9 cellular contexts compared by ENCODE assay signal in the genomic region with DNA sequence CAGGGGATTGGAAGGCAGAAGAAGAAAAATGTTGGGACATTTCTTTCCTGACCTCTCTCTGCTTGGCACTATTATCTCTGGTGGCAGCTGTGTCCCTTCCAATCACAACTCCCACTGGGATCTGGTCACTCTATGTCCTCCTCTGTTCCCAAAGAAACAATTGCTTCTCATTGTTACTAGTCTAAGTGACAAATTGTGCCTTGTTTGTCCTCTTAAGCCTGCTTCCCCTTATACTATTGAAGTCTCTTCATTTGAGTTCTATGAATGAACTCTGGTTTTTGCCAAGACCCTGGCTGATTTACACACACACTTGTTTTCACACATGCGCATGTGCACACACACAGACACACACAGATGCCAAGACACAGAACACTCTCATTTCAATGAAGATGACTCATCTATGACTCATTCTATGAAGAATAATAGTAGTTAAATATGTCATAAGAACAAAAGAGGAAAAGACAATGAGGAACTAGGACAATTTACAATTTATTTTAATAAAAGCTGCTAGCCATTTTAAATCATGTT.
DNase-seq lines count a peak whose midpoint lies in the region; ATAC-seq and TF ChIP-seq lines count a peak whose summit lies in the region.
"Had no signal": no experiment of that assay in that cellular context is flagged by ENCODE, and none has a peak within 500 bp of the region (broad histone marks: within the 10 kb centered on the region; RNA-seq: fewer than 3 reads in every experiment).

No MANE protein-coding gene starts in this region.

- no peaks in the 10 kb centered on the region for H3K27me3 ChIP-seq in dorsolateral prefrontal cortex
- no peaks in the 10 kb centered on the region for H3K27me3 ChIP-seq in CD8-positive, alpha-beta memory T cell (ENCODE audit: insufficient read depth, low read length, poor library complexity, severe bottlenecking)

- no peaks in the 10 kb centered on the region for H3K9me3 Mint-ChIP-seq in activated CD4-positive, alpha-beta T cell treated with anti-CD3 and anti-CD28 coated beads for 36 hours (ENCODE audit: low read depth)
- no peaks in the 10 kb centered on the region for H3K9me3 Mint-ChIP-seq in activated CD4-positive, alpha-beta T cell treated with anti-CD3 and anti-CD28 coated beads, Interleukin-2, amount 10 ng/mL, durations not matched to agents 24 days and 14 days
- H3K9me3 Mint-ChIP-seq in CD8-positive, alpha-beta memory T cell, result no peaks in the 10 kb centered on the region

- H3K27ac ChIP-seq in dorsolateral prefrontal cortex, result peak overlapping the region in 58 of 59 donors; percentile 54 to 95 (median 84)
- no peak overlapping the region for H3K27ac ChIP-seq in CD8-positive, alpha-beta memory T cell (ENCODE audit: low read depth, low read length)

- no peaks in the 10 kb centered on the region for H3K36me3 Mint-ChIP-seq in activated CD4-positive, alpha-beta T cell treated with anti-CD3 and anti-CD28 coated beads for 36 hours (ENCODE audit: low read depth)
- no peaks in the 10 kb centered on the region for H3K36me3 Mint-ChIP-seq in activated CD4-positive, alpha-beta T cell treated with anti-CD3 and anti-CD28 coated beads, Interleukin-2, amount 10 ng/mL, durations not matched to agents 24 days and 14 days (ENCODE audit: low read depth)
- H3K36me3 Mint-ChIP-seq in CD8-positive, alpha-beta memory T cell, result no peaks in the 10 kb centered on the region
- H3K36me3 Mint-ChIP-seq: memory B cell had no signal

- H3K4me3 Mint-ChIP-seq in activated CD4-positive, alpha-beta T cell treated with anti-CD3 and anti-CD28 coated beads for 36 hours, result no peak overlapping the region
- no peak overlapping the region for H3K4me3 Mint-ChIP-seq in activated CD4-positive, alpha-beta T cell treated with anti-CD3 and anti-CD28 coated beads, Interleukin-2, amount 10 ng/mL, durations not matched to agents 24 days and 14 days
- H3K4me3 Mint-ChIP-seq in CD8-positive, alpha-beta memory T cell, result no peak overlapping the region
- H3K4me3 Mint-ChIP-seq: memory B cell had no signal

- peaks cover 2% of the 10 kb centered on the region for H3K4me1 Mint-ChIP-seq in activated CD4-positive, alpha-beta T cell treated with anti-CD3 and anti-CD28 coated beads for 36 hours
- H3K4me1 Mint-ChIP-seq in activated CD4-positive, alpha-beta T cell treated with anti-CD3 and anti-CD28 coated beads, Interleukin-2, amount 10 ng/mL, durations not matched to agents 24 days and 14 days, result no peaks in the 10 kb centered on the region
- no peaks in the 10 kb centered on the region for H3K4me1 Mint-ChIP-seq in CD8-positive, alpha-beta memory T cell
- H3K4me1 Mint-ChIP-seq: memory B cell had no signal

- CTCF ChIA-PET in activated CD4-positive, alpha-beta T cell treated with anti-CD3 and anti-CD28 coated beads for 36 hours (lab: Charles Lee), result interaction anchor here (1.1 to 1.5 kb wide), 2 partner anchors 21 to 251 kb away, joined by 3 read pairs; no protein-coding TSS in a partner anchor
- CTCF ChIA-PET in CD8-positive, alpha-beta memory T cell (lab: Charles Lee), result no interaction called here

- H3K36me3 ChIP-seq in CD8-positive, alpha-beta memory T cell (ENCODE audit: insufficient read depth, low read length), result no peaks in the 10 kb centered on the region

- H3K9me3 ChIP-seq in CD8-positive, alpha-beta memory T cell (ENCODE audit: low read length), result no peaks in the 10 kb centered on the region

- intact Hi-C loops in activated CD4-positive, alpha-beta T cell treated with anti-CD3 and anti-CD28 coated beads for 36 hours (cut with DNase I, micrococcal nuclease), result no loop called here
- intact Hi-C loops in activated CD4-positive, alpha-beta T cell treated with anti-CD3 and anti-CD28 coated beads, Interleukin-2, amount 10 ng/mL, durations not matched to agents 24 days and 14 days (cut with micrococcal nuclease), result no loop called here
- intact Hi-C loops in dorsolateral prefrontal cortex (cut with DNase I), result loop anchor here in 1 of 2 donors (5.0 kb wide), 2 partner anchors 129 to 194 kb away; no protein-coding TSS in a partner anchor
- intact Hi-C loops in sciatic nerve (cut with DNase I), result no loop called here

- no peak overlapping the region for H3K27ac Mint-ChIP-seq in activated CD4-positive, alpha-beta T cell treated with anti-CD3 and anti-CD28 coated beads for 36 hours
- H3K27ac Mint-ChIP-seq in activated CD4-positive, alpha-beta T cell treated with anti-CD3 and anti-CD28 coated beads, Interleukin-2, amount 10 ng/mL, durations not matched to agents 24 days and 14 days, result no peak overlapping the region
- H3K27ac Mint-ChIP-seq in CD8-positive, alpha-beta memory T cell, result no peak overlapping the region
- H3K27ac Mint-ChIP-seq: memory B cell had no signal

- H3K4me3 ChIP-seq in dorsolateral prefrontal cortex, result peak overlapping the region in 1 of 59 donors; percentile 9
- H3K4me3 ChIP-seq in CD8-positive, alpha-beta memory T cell (ENCODE audit: low read length), result no peak overlapping the region

- TF ChIP-seq CTCF in dorsolateral prefrontal cortex (IDR thresholded peaks at IDR 0.05 in 54 of 56, conservative IDR thresholded peaks at IDR 0.05 in 2 of 56; ENCODE audit: low read depth in 1 of 56, partially characterized antibody in 56 of 56), result peak in 6 of 56 donors; percentile 6 to 22 (median 18)

- peaks cover 18% of the 10 kb centered on the region for H3K27me3 Mint-ChIP-seq in activated CD4-positive, alpha-beta T cell treated with anti-CD3 and anti-CD28 coated beads for 36 hours
- peaks cover 13% of the 10 kb centered on the region for H3K27me3 Mint-ChIP-seq in activated CD4-positive, alpha-beta T cell treated with anti-CD3 and anti-CD28 coated beads, Interleukin-2, amount 10 ng/mL, durations not matched to agents 24 days and 14 days
- peaks cover 9 to 46% of the 10 kb centered on the region in 2 donors for H3K27me3 Mint-ChIP-seq in CD8-positive, alpha-beta memory T cell

- no peaks in the 10 kb centered on the region for H3K4me1 ChIP-seq in CD8-positive, alpha-beta memory T cell (ENCODE audit: insufficient read depth, low read length)

- POLR2A ChIA-PET in activated CD4-positive, alpha-beta T cell treated with anti-CD3 and anti-CD28 coated beads for 36 hours (lab: Charles Lee), result no interaction called here
- POLR2A ChIA-PET in CD8-positive, alpha-beta memory T cell (lab: Charles Lee), result no interaction called here

- peak; percentile 66 for ATAC-seq in activated CD4-positive, alpha-beta T cell treated with anti-CD3 and anti-CD28 coated beads for 36 hours
- ATAC-seq in sciatic nerve (peak; percentile 56), HG02678 (IDR thresholded peaks at IDR 0.05; ENCODE audit: unreplicated experiment) (no peak)

- DNase-seq in activated CD4-positive, alpha-beta T cell treated with anti-CD3 and anti-CD28 coated beads for 36 hours, result peak; percentile 45
- no peak for DNase-seq in activated CD4-positive, alpha-beta T cell treated with anti-CD3 and anti-CD28 coated beads, Interleukin-2, amount 10 ng/mL, durations not matched to agents 24 days and 14 days
- peak; percentile 20 for DNase-seq in LHCN-M2 (ENCODE audit: low read depth)
- peak; percentile 7 to 84 (median 67) for DNase-seq in dorsolateral prefrontal cortex
- DNase-seq in sciatic nerve (ENCODE audit: low spot score), result no peak
- DNase-seq in CD8-positive, alpha-beta memory T cell, result no peak
- no peak for DNase-seq in NCI-H2081 treated with DMSO at 0.1 percent for 48 hours (lab: John Stamatoyannopoulos, UW)

Comparison
In these comparisons a context has a peak if more than half of its experiments do, and no peak if none do; other contexts are left out.
1. DNase-seq: peak in activated CD4-positive, alpha-beta T cell treated with anti-CD3 and anti-CD28 coated beads for 36 hours (single experiment), LHCN-M2 (single experiment) and dorsolateral prefrontal cortex (10 of 10); none in activated CD4-positive, alpha-beta T cell treated with anti-CD3 and anti-CD28 coated beads, Interleukin-2, amount 10 ng/mL, durations not matched to agents 24 days and 14 days (single experiment), sciatic nerve (single experiment), CD8-positive, alpha-beta memory T cell (0 of 5) and NCI-H2081 treated with DMSO at 0.1 percent for 48 hours (single experiment).